Comparison of ENCODE assay signal across 1 cellular context in genomic region chr10:133528845-133529575, GRCh38.
TF ChIP-seq lines count a peak whose summit lies in the region.

No MANE protein-coding gene starts in this region.

TF ChIP-seq in HepG2, 621 proteins besides CTCF, POLR2A, EP300 and RAD21:
- TF ChIP-seq SRSF4 (IDR thresholded peaks at IDR 0.05; ENCODE audit: low read depth, low read length, poor library complexity, severe bottlenecking) = no peak
- TF ChIP-seq GTF3A (CRISPR knock-in tag; conservative IDR thresholded peaks at IDR 0.05) = no peak
- TF ChIP-seq ZNF891 (CRISPR knock-in tag; IDR thresholded peaks at IDR 0.05) = no peak
- no peak for TF ChIP-seq ASH2L (IDR thresholded peaks at IDR 0.05; ENCODE audit: insufficient read length, low read depth, low read length)
